8 cellular contexts compared by ENCODE assay signal in the genomic region with DNA sequence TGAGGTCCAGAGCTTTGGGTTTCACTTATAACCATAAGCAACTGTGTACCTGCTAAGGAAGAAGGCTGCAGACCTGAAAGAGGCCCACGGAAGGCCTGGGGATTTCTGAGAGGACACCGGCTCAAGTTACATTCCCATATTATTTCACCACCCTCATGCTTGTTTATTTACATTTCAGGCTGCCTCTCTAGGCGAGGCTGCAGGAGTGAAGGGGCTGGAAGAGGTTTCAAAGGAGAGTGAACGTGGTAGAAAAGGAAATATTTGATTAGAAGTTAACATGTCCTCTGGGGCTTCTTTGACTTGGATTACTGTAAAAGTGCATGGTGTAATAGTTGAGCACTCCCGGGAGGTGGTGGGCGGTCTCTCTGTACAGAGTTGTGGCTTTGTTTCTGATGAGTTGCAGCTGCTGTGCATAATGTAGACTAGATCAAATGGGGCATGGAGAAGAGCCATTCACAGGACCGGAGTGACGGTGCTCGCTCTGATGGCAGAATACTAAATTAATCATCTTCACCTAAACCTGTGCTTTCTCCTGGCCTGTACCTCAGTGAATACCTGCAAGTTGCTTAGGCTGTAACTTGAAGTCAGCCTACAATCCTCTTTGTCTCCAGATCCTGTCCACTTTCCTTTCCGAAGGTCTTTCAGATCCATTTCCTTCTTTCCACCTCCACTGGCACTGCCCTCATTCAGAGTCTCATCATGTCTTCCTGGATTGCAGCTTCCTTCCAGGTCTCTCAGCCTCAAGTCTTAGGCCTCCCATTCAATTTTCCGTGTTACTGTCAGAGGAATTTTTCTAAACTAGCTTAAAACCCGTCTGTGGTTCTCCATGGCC. TPM values are rescaled to one million over a fixed set of nuclear protein-coding genes. Genes with fewer than 3 reads are reported as not detected.
DNase-seq lines count a peak whose midpoint lies in the region; ATAC-seq, FAIRE-seq and TF ChIP-seq lines count a peak whose summit lies in the region.

No MANE protein-coding gene starts in this region.

- H3K27ac Mint-ChIP-seq in CD8-positive, alpha-beta T cell: peak overlapping the region; percentile 93

- peaks cover 43% of the 10 kb centered on the region for H3K4me1 ChIP-seq in CD8-positive, alpha-beta T cell (ENCODE audit: insufficient read depth, low read length)
- H3K4me1 ChIP-seq in fibroblast of lung (ENCODE audit: control insufficient read depth, extremely low read depth, insufficient read depth, low read length): peaks cover 17% of the 10 kb centered on the region
- peaks cover 22 to 50% (median 41%) of the 10 kb centered on the region in 6 donors for H3K4me1 ChIP-seq in spleen
- H3K4me1 ChIP-seq in small intestine (ENCODE audit: control insufficient read depth in 2 of 2, insufficient read depth in 1 of 2, low read depth in 1 of 2, low read length in 1 of 2): peaks cover 0 to 8% of the 10 kb centered on the region in 2 donors

- no peak for TF ChIP-seq CTCF in CD8-positive, alpha-beta T cell (IDR thresholded peaks at IDR 0.05)
- TF ChIP-seq CTCF in fibroblast of lung (conservative IDR thresholded peaks at IDR 0.05 in 1 of 2, IDR thresholded peaks at IDR 0.05 in 1 of 2; ENCODE audit: low read depth in 1 of 2, low read length in 2 of 2) (no peak), spleen (IDR thresholded peaks at IDR 0.05 in 8 of 11, conservative IDR thresholded peaks at IDR 0.05 in 3 of 11) (no peak)

- H3K4me1 Mint-ChIP-seq in CD8-positive, alpha-beta T cell (ENCODE audit: low read depth): peaks cover 38% of the 10 kb centered on the region

- no peak overlapping the region for H3K27ac ChIP-seq in CD8-positive, alpha-beta T cell (ENCODE audit: low read depth, low read length)
- H3K27ac ChIP-seq in fibroblast of lung (ENCODE audit: insufficient read depth, low read length): no peak overlapping the region
- peak overlapping the region in 5 of 8 donors; percentile 1 to 94 (median 45) for H3K27ac ChIP-seq in spleen
- H3K27ac ChIP-seq in small intestine (ENCODE audit: low read depth in 1 of 2, low read length in 1 of 2): peak overlapping the region in 1 of 2 donors; percentile 1

- H4K20me1 ChIP-seq in fibroblast of lung (ENCODE audit: control insufficient read depth, extremely low read depth, insufficient read depth, low read length): no peaks in the 10 kb centered on the region

- no peaks in the 10 kb centered on the region for H3K36me3 ChIP-seq in CD8-positive, alpha-beta T cell (ENCODE audit: insufficient read depth, low read length)
- H3K36me3 ChIP-seq in fibroblast of lung (ENCODE audit: control insufficient read depth, insufficient read depth, low read length) (no peaks in the 10 kb centered on the region), spleen (no peaks in the 10 kb centered on the region), small intestine (ENCODE audit: control insufficient read depth in 2 of 2, insufficient read depth in 2 of 2, low read length in 2 of 2) (no peaks in the 10 kb centered on the region)

- intact Hi-C loops in CD8-positive, alpha-beta T cell (cut with DNase I, micrococcal nuclease): loop anchor here in 1 of 2 experiments (5.0 kb wide), 2 partner anchors 85 to 330 kb away; partner anchors contain the start of gene BLMH
- intact Hi-C loops in spleen (cut with DNase I; ENCODE audit: low total_unique reads): no loop called here

- no peaks in the 10 kb centered on the region for H3K27me3 Mint-ChIP-seq in CD8-positive, alpha-beta T cell (ENCODE audit: low read depth)

- H3K4me2 ChIP-seq in fibroblast of lung (ENCODE audit: extremely low read depth, insufficient read depth, low read length): peak overlapping the region; percentile 60

- peak in 1 of 7 experiments; percentile 30 for DNase-seq in CD8-positive, alpha-beta T cell
- DNase-seq in HT-29 (ENCODE audit: low spot score): peak; percentile 57
- DNase-seq in SK-N-DZ (ENCODE audit: low spot score): peak; percentile 39
- peak; percentile 75 to 93 for DNase-seq in fibroblast of lung (ENCODE audit: low read depth in 2 of 2)
- DNase-seq in spleen: no peak
- DNase-seq in small intestine: no peak
- DNase-seq in HUDEP-2 (lab: John Stamatoyannopoulos, UW; ENCODE audit: unreplicated experiment in 76 of 76): no peak

- no peaks in the 10 kb centered on the region for H3K27me3 ChIP-seq in CD8-positive, alpha-beta T cell (ENCODE audit: insufficient read depth, low read length)
- H3K27me3 ChIP-seq in fibroblast of lung (ENCODE audit: control insufficient read depth, insufficient read depth, low read length) (no peaks in the 10 kb centered on the region), spleen (replicated peaks in 1 of 7) (peaks cover 0 to 13% (median 0%) of the 10 kb centered on the region in 7 donors), small intestine (ENCODE audit: control insufficient read depth in 2 of 2, insufficient read depth in 2 of 2, low read length in 2 of 2) (no peaks in the 10 kb centered on the region)

- FAIRE-seq in small intestine (lab: Jason Lieb, UNC): no peak

- H3K9ac ChIP-seq in fibroblast of lung (ENCODE audit: insufficient read depth, low read length): no peak overlapping the region

- H3K9me3 Mint-ChIP-seq in CD8-positive, alpha-beta T cell: no peaks in the 10 kb centered on the region

- H3K36me3 Mint-ChIP-seq in CD8-positive, alpha-beta T cell: peaks cover 9% of the 10 kb centered on the region

- no peak for ATAC-seq in CD8-positive, alpha-beta T cell
- no peak for ATAC-seq in HG03025 (IDR thresholded peaks at IDR 0.05; ENCODE audit: low FRiP score, unreplicated experiment)

- POLR2A ChIA-PET in CD8-positive, alpha-beta T cell (lab: Charles Lee): interaction anchor here (0.9 to 2.7 kb wide), 5 partner anchors 13 to 100 kb away, joined by 3 to 19 read pairs (median 4); partner anchors contain the start of genes BLMH and GOSR1

- TF ChIP-seq POLR2A in spleen (IDR thresholded peaks at IDR 0.05): no peak

- H2AFZ ChIP-seq in fibroblast of lung (ENCODE audit: low read length): peak overlapping the region; percentile 13

- peaks cover 19% of the 10 kb centered on the region for H3K79me2 ChIP-seq in fibroblast of lung (ENCODE audit: control insufficient read depth, insufficient read depth, low read length)

- CTCF ChIA-PET in CD8-positive, alpha-beta T cell (lab: Charles Lee): interaction anchor here (1.0 to 1.5 kb wide), 6 partner anchors 11 to 271 kb away, joined by 3 to 4 read pairs (median 3); no protein-coding TSS in a partner anchor

- H3K4me3 ChIP-seq in CD8-positive, alpha-beta T cell (ENCODE audit: low read depth, low read length): no peak overlapping the region
- H3K4me3 ChIP-seq in fibroblast of lung (replicated peaks in 1 of 4; ENCODE audit: control extremely low read depth in 1 of 4, insufficient read depth in 1 of 4, low read depth in 3 of 4, low read length in 4 of 4) (peak overlapping the region in 1 of 4 experiments; percentile 0), spleen (no peak overlapping the region), small intestine (ENCODE audit: low read depth in 1 of 2, low read length in 2 of 2) (no peak overlapping the region)

- WGBS in spleen, 5 donors: 63 to 75% (median 70%) methylated on average over 12 of the region's 12 CpGs
- 56 to 65% (median 62%) methylated on average over 12 of the region's 12 CpGs for WGBS in small intestine, 3 donors

- no peaks in the 10 kb centered on the region for H3K9me3 ChIP-seq in CD8-positive, alpha-beta T cell (ENCODE audit: low read length)
- no peaks in the 10 kb centered on the region for H3K9me3 ChIP-seq in fibroblast of lung (ENCODE audit: control insufficient read depth, insufficient read depth, low read depth, low read length)
- no peaks in the 10 kb centered on the region for H3K9me3 ChIP-seq in spleen
- no peaks in the 10 kb centered on the region for H3K9me3 ChIP-seq in small intestine (ENCODE audit: control insufficient read depth, low read depth)

- peak overlapping the region; percentile 41 for H3K4me3 Mint-ChIP-seq in CD8-positive, alpha-beta T cell

RNA-seq across cellular contexts. Expression of gene CPD, which starts 1.9 kb away (rescaled TPM):
- 10 to 100 TPM; 40.9 to 42.1 TPM for total RNA-seq in CD8-positive, alpha-beta T cell
- 26.9 and 37.7 TPM in 2 replicates for total RNA-seq in HT-29 (2014; rRNA removed; shearing (Covaris generic))
- 16.9 and 19.7 TPM in 2 replicates for polyA plus RNA-seq in SK-N-DZ (2014; cell fraction: cytosol; rRNA removed)
- polyA plus RNA-seq in SK-N-DZ (2014; cell fraction: nucleus; rRNA removed): 10.7 and 11.1 TPM in 2 replicates
- total RNA-seq in fibroblast of lung (192 and 220 TPM in 2 replicates), spleen (10 to 100 TPM; 33.9 to 83.8 (median 42.0) TPM)
- polyA plus RNA-seq in fibroblast of lung (63.8 and 88.8 TPM in 2 replicates), spleen (1 to 10 TPM; 1.6 to 3.8 (median 3.0) TPM), small intestine (10 to 100 TPM in 2 of 3 donors, 1 to 10 TPM in 1; 6.2 to 16.7 (median 10.1) TPM)
- polyA plus RNA-seq in fibroblast of lung (2012): 40.7 and 56.9 TPM in 2 replicates
- polyA minus RNA-seq in fibroblast of lung (ENCODE audit: low replicate concordance): 23.6 and 68.6 TPM in 2 replicates

RNA-seq across cellular contexts. Expression of gene TMIGD1, which starts 43.0 kb away (rescaled TPM):
- total RNA-seq in CD8-positive, alpha-beta T cell: not detected
- total RNA-seq in HT-29 (2014; rRNA removed; shearing (Covaris generic)): not detected in 2 replicates
- polyA plus RNA-seq in SK-N-DZ (2014; cell fraction: cytosol; rRNA removed): not detected in 2 replicates
- not detected in 2 replicates for polyA plus RNA-seq in SK-N-DZ (2014; cell fraction: nucleus; rRNA removed)
- not detected in 2 replicates for total RNA-seq in fibroblast of lung
- not detected in 2 replicates for polyA plus RNA-seq in fibroblast of lung
- polyA plus RNA-seq in fibroblast of lung (2012): not detected in 2 replicates
- not detected in 2 replicates for polyA minus RNA-seq in fibroblast of lung (ENCODE audit: low replicate concordance)
- total RNA-seq in spleen: not detected
- not detected for polyA plus RNA-seq in spleen
- 1 to 10 TPM in 1 of 3 donors, under 1 TPM in 2; 0.13 to 1.8 (median 0.54) TPM for polyA plus RNA-seq in small intestine

Comparison
In these comparisons a context has a peak if more than half of its experiments do, and no peak if none do; other contexts are left out.
1. DNase-seq: peak in HT-29 (single experiment), SK-N-DZ (single experiment) and fibroblast of lung (2 of 2); none in spleen (single experiment), small intestine (single experiment) and HUDEP-2 (0 of 76).
2. H3K27ac ChIP-seq: peak in spleen (5 of 8); none in CD8-positive, alpha-beta T cell (single experiment) and fibroblast of lung (single experiment).